In the genomic region with DNA sequence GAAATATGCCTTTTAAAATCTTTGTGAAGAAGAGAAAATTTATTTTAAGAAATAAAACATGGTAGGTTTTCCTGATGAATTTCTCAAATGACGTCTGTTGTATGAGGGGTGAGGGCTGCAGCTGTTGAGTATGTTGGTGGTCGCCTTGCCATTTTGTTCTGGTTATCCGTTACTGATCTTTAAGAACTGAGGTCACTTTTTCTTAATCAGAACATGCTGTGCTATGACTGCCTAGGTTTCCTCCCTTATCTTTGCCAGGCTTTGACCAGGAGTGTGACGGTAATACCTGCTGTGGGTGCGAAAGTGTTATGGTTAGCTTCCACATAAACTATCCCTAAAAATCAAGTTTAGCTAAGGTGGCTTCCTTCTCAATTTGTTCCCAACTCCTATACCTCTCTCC, we compare ENCODE assay signal across 16 cellular contexts.
"Had no signal": no experiment of that assay in that cellular context is flagged by ENCODE, and none has a peak within 500 bp of the region (broad histone marks: within the 10 kb centered on the region; RNA-seq: fewer than 3 reads in every experiment).

No MANE protein-coding gene starts in this region.

- H3K4me3 Mint-ChIP-seq: endodermal cell; mesothelial cell of epicardium; T-helper 1 cell treated with Interleukin-12 subunit alpha and Interleukin-12 subunit beta and Interleukin-4 antibody, amounts not matched to agents 30 μg/mL and 1 μg/mL, for 36 hours had no signal

- H3K27ac ChIP-seq: dorsolateral prefrontal cortex, lower lobe of right lung, neutrophil, upper lobe of right lung had no signal

- ATAC-seq: lower lobe of right lung, upper lobe of right lung had no signal

- H3K36me3 ChIP-seq: lower lobe of right lung, neutrophil, upper lobe of right lung had no signal

- H3K27me3 Mint-ChIP-seq: stimulated activated naive CD8-positive, alpha-beta T cell treated with anti-CD3 and anti-CD28 coated beads, Interleukin-15, amount 100 ng/mL, for 72 hours had no signal

- DNase-seq: activated effector memory CD4-positive, alpha-beta T cell treated with anti-CD3 and anti-CD28 coated beads, Interleukin-2, amount 50 U/mL, for 16 hours; dorsolateral prefrontal cortex; endodermal cell; erythroblast; left colon; lower lobe of right lung; stimulated activated CD4-positive, alpha-beta T cell treated with anti-CD3 and anti-CD28 coated beads, Interleukin-1b, Interleukin-23, amount 100 ng/mL, for 48 hours; upper lobe of right lung had no signal

- H3K9me3 ChIP-seq: lower lobe of right lung, neutrophil, upper lobe of right lung had no signal

- H3K9me3 Mint-ChIP-seq: endodermal cell; mesothelial cell of epicardium; stimulated activated naive CD8-positive, alpha-beta T cell treated with anti-CD3 and anti-CD28 coated beads, Interleukin-15, amount 100 ng/mL, for 72 hours; T-helper 1 cell treated with Interleukin-12 subunit alpha and Interleukin-12 subunit beta and Interleukin-4 antibody, amounts not matched to agents 30 μg/mL and 1 μg/mL, for 36 hours had no signal

- H3K4me3 ChIP-seq: dorsolateral prefrontal cortex, lower lobe of right lung, upper lobe of right lung had no signal

- H3K27ac Mint-ChIP-seq: endodermal cell; mesothelial cell of epicardium; T-helper 1 cell treated with Interleukin-12 subunit alpha and Interleukin-12 subunit beta and Interleukin-4 antibody, amounts not matched to agents 30 μg/mL and 1 μg/mL, for 36 hours had no signal

- H3K4me1 ChIP-seq: lower lobe of right lung, upper lobe of right lung had no signal

- H3K4me1 Mint-ChIP-seq: mesothelial cell of epicardium had no signal

- H3K27me3 ChIP-seq: dorsolateral prefrontal cortex, neutrophil, upper lobe of right lung had no signal

- FAIRE-seq: astrocyte, bronchial epithelial cell, islet of Langerhans, TTC549 had no signal
